In genomic region chr12:91180162-91180561, GRCh38 we compare ENCODE assay signal across 12 cellular contexts. TPM values are rescaled to one million over a fixed set of nuclear protein-coding genes. Genes with fewer than 3 reads are reported as not detected.
DNase-seq lines count a peak whose midpoint lies in the region; ATAC-seq lines count a peak whose summit lies in the region.
"Had no signal": no experiment of that assay in that cellular context is flagged by ENCODE, and none has a peak within 500 bp of the region (broad histone marks: within the 10 kb centered on the region; RNA-seq: fewer than 3 reads in every experiment).

No MANE protein-coding gene starts in this region.

- H2AFZ ChIP-seq in ACC112 (ENCODE audit: low read length, unreplicated experiment), result peak overlapping the region; percentile 91

- H3K79me2 ChIP-seq in ACC112 (ENCODE audit: control insufficient read depth, insufficient read depth, low read length, unreplicated experiment), result peaks cover 61% of the 10 kb centered on the region

- no peak for ATAC-seq in HG03469 (IDR thresholded peaks at IDR 0.05; ENCODE audit: unreplicated experiment)
- ATAC-seq in GM18517 (IDR thresholded peaks at IDR 0.05; ENCODE audit: unreplicated experiment), result no peak
- ATAC-seq in HG02970 (IDR thresholded peaks at IDR 0.05; ENCODE audit: low FRiP score, unreplicated experiment), result no peak

- peak overlapping the region; percentile 73 for H3K4me3 ChIP-seq in ACC112 (ENCODE audit: low read depth, low read length)
- peak overlapping the region; percentile 11; the same call in 1 of the 2 replicates for H3K4me3 ChIP-seq in SJSA1
- H3K4me3 ChIP-seq in rectal smooth muscle tissue (ENCODE audit: low read length), result peak overlapping the region; percentile 54

- H3K27me3 ChIP-seq in ACC112 (ENCODE audit: insufficient read depth, low read length), result no peaks in the 10 kb centered on the region
- H3K27me3 ChIP-seq in SJSA1 (replicated peaks), result no peaks in the 10 kb centered on the region
- H3K27me3 ChIP-seq in rectal smooth muscle tissue (ENCODE audit: control insufficient read depth, insufficient read depth, low read length), result no peaks in the 10 kb centered on the region

- DNase-seq in SJSA1 (ENCODE audit: low read depth in 1 of 2, low spot score in 2 of 2), result no peak
- DNase-seq in fibroblast of peridontal ligament (ENCODE audit: extremely low read depth), result peak; percentile 34
- no peak for DNase-seq in activated CD4-positive, CD25-positive, alpha-beta regulatory T cell (lab: John Stamatoyannopoulos, UW)
- DNase-seq: activated CD8-positive, alpha-beta memory T cell treated with anti-CD3 and anti-CD28 coated beads, Interleukin-2, amount 50 U/mL, for 48 hours; NCI-H187; SIG-M5 had no signal

- H3K27ac ChIP-seq in ACC112 (ENCODE audit: low read depth, low read length) (peak overlapping the region; percentile 74), SJSA1 (peak overlapping the region; percentile 75), rectal smooth muscle tissue (ENCODE audit: low read depth, low read length) (peak overlapping the region; percentile 64)
- H3K27ac ChIP-seq: VCaP had no signal

- H3K36me3 ChIP-seq in ACC112 (ENCODE audit: insufficient read depth, low read length) (no peaks in the 10 kb centered on the region), SJSA1 (no peaks in the 10 kb centered on the region), rectal smooth muscle tissue (ENCODE audit: control insufficient read depth, insufficient read depth, low read length) (no peaks in the 10 kb centered on the region)

- H3K4me1 ChIP-seq in ACC112 (ENCODE audit: control insufficient read depth, insufficient read depth, low read length, unreplicated experiment) (peaks cover 23% of the 10 kb centered on the region), SJSA1 (replicated peaks) (peaks cover 44% of the 10 kb centered on the region), rectal smooth muscle tissue (ENCODE audit: control insufficient read depth, insufficient read depth, low read length) (peaks cover 4% of the 10 kb centered on the region)

- no peaks in the 10 kb centered on the region for H3K9me3 ChIP-seq in SJSA1 (replicated peaks)

- H3K9ac ChIP-seq in rectal smooth muscle tissue (ENCODE audit: low read length), result no peak overlapping the region

RNA-seq across cellular contexts. Expression of gene DCN, which starts 2.5 kb away (rescaled TPM):
- 37.2 and 71.4 TPM in 2 replicates for total RNA-seq in SJSA1 (2014; rRNA removed; shearing (Covaris generic))

Comparison
In these comparisons a context has a peak if more than half of its experiments do, and no peak if none do; other contexts are left out.
1. H3K4me3 ChIP-seq: peak in every context shown above with its lines; median percentile 73 in ACC112; 54 in rectal smooth muscle tissue; 11 in SJSA1.